In the genomic region with DNA sequence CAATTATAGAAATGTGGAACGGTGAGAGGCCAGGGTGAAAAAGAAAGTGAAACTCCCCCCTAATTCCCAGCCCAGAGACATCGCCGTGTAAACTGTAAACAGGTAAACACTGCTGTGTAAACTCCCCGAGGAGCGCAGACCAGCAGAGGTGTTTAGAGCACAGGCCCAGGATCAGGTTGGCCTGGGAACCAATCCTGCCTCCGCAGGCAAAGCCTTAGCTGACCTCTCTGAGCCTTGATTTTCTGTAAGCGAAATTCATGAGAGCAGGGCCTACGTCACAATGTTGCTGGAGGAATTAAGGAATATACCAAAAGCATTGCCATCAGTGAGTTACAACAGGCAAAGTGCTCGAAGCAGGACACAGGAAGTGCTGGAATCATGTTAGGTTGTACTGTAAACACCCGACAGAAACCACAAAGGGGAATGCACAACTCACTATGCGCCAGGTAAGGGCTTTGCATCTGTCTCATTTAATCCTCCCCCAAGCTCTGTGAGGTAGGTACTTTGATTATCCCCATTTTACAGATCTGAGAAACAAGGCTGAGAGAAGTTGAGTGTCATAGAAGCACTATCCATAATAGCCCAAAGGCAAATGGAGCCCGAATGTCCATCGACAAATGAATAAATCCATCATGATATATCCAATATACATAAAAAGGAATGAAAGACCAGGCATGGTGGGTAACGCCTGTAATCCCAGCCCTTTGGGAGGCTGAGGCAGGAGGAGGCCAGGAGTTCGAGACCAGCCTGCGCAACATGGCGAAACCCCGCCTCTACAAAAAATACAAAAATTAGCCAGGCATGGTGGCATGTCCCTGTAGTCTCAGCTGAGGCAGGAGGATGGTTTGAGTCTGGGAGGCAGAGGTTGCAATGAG, we compare ENCODE assay signal across 11 cellular contexts. TPM values are rescaled to one million over a fixed set of nuclear protein-coding genes. Genes with fewer than 3 reads are reported as not detected.
DNase-seq lines count a peak whose midpoint lies in the region; ATAC-seq, FAIRE-seq and TF ChIP-seq lines count a peak whose summit lies in the region.
"Had no signal": no experiment of that assay in that cellular context is flagged by ENCODE, and none has a peak within 500 bp of the region (broad histone marks: within the 10 kb centered on the region; RNA-seq: fewer than 3 reads in every experiment).

No MANE protein-coding gene starts in this region.

- no peak overlapping the region for H3K27ac ChIP-seq in MM.1S (ENCODE audit: low read length)
- no peak overlapping the region for H3K27ac ChIP-seq in GM12878 (ENCODE audit: control insufficient read depth, insufficient read depth)
- H3K27ac ChIP-seq in ovary = no peak overlapping the region

- H4K20me1 ChIP-seq in MM.1S (ENCODE audit: insufficient read depth, low read length) = no peaks in the 10 kb centered on the region
- no peaks in the 10 kb centered on the region for H4K20me1 ChIP-seq in GM12878 (ENCODE audit: control insufficient read depth, insufficient read depth)

- in situ Hi-C loops in GM12878 (cut with MboI) = no loop called here

- H3K9me3 Mint-ChIP-seq in natural killer cell = no peaks in the 10 kb centered on the region

- no peak overlapping the region for H3K9ac ChIP-seq in MM.1S (ENCODE audit: low read length)
- H3K9ac ChIP-seq in GM12878 (ENCODE audit: control insufficient read depth, insufficient read depth, low read length) = no peak overlapping the region; the same call in 1 of the 2 replicates

- H3F3A ChIP-seq in MM.1S (ENCODE audit: insufficient read depth, low read length) = no peaks in the 10 kb centered on the region

- peak; percentile 57 for FAIRE-seq in GM12878 (lab: Jason Lieb, UNC)

- TF ChIP-seq POLR2A in GM12878 (IDR thresholded peaks at IDR 0.05; ENCODE audit: low read depth, low read length) (no peak), ovary (IDR thresholded peaks at IDR 0.05) (no peak)

- H3K9me3 ChIP-seq in MM.1S (replicated peaks; ENCODE audit: insufficient read depth, low read length) (no peaks in the 10 kb centered on the region), GM12878 (replicated peaks; ENCODE audit: control insufficient read depth, insufficient read depth, low read length) (no peaks in the 10 kb centered on the region), ovary (no peaks in the 10 kb centered on the region)

- H3K4me1 ChIP-seq in MM.1S (ENCODE audit: low read length) = no peaks in the 10 kb centered on the region
- H3K4me1 ChIP-seq in GM12878 (ENCODE audit: control insufficient read depth, insufficient read depth, low read length) = no peaks in the 10 kb centered on the region
- H3K4me1 ChIP-seq in ovary (ENCODE audit: insufficient read depth) = peaks cover 3% of the 10 kb centered on the region

- H3K4me1 Mint-ChIP-seq in natural killer cell = peaks cover 9 to 11% of the 10 kb centered on the region in 2 donors

- no peaks in the 10 kb centered on the region for H3K27me3 Mint-ChIP-seq in natural killer cell (ENCODE audit: low read depth in 2 of 2)

- SMC1A ChIA-PET in GM12878 (lab: Charles Lee; ENCODE audit: uncharacterized antibody, unreplicated experiment) = no interaction called here

- TF ChIP-seq EP300 in GM12878 (IDR thresholded peaks at IDR 0.05; ENCODE audit: borderline replicate concordance in 1 of 2, control insufficient read depth in 1 of 2, low read depth in 2 of 2, low read length in 2 of 2) = no peak
- no peak for TF ChIP-seq EP300 in ovary (IDR thresholded peaks at IDR 0.05)

- RAD21 ChIA-PET in GM12878 (lab: Charles Lee; ENCODE audit: unreplicated experiment) = no interaction called here

- H3K9me2 ChIP-seq in MM.1S (replicated peaks; ENCODE audit: insufficient read depth, low read length) = no peaks in the 10 kb centered on the region

- 58% methylated on average over 18 of the region's 18 CpGs for WGBS in GM12878 (ENCODE audit: insufficient coverage, insufficient replicate concordance, low lambda C conversion rate, missing lambda C conversion rate)
- 65 to 74% (median 65%) methylated on average over 18 of the region's 18 CpGs for WGBS in ovary, 3 donors

- ATAC-seq in GM12878 = peak; percentile 40; the same call in 1 of the 3 replicates
- ATAC-seq in natural killer cell = peak; percentile 56 to 82 (median 71)
- no peak for ATAC-seq in GM21529 (IDR thresholded peaks at IDR 0.05; ENCODE audit: unreplicated experiment)

- no TSS peak for BruUV-seq in GM12878 (replicated peaks; lab: Mats Ljungman, UMichigan)

- no peak overlapping the region for H2AFZ ChIP-seq in MM.1S (ENCODE audit: low read length)
- peak overlapping the region; percentile 82 for H2AFZ ChIP-seq in GM12878 (ENCODE audit: control insufficient read depth, low read depth, low read length)

- TF ChIP-seq CTCF in MM.1S (IDR thresholded peaks at IDR 0.05; ENCODE audit: low read length) (no peak), GM12878 (IDR thresholded peaks at IDR 0.05 in 2 of 3, conservative IDR thresholded peaks at IDR 0.05 in 1 of 3; ENCODE audit: control insufficient read depth in 2 of 3, extremely low read depth in 1 of 3, insufficient read depth in 1 of 3, low read depth in 3 of 3, low read length in 3 of 3) (no peak), natural killer cell (IDR thresholded peaks at IDR 0.05) (no peak), ovary (IDR thresholded peaks at IDR 0.05) (no peak)

- H3K36me3 ChIP-seq in MM.1S (replicated peaks; ENCODE audit: insufficient read depth, low read length) (no peaks in the 10 kb centered on the region), GM12878 (ENCODE audit: control insufficient read depth in 2 of 2, insufficient read depth in 2 of 2, low read length in 1 of 2) (no peaks in the 10 kb centered on the region), ovary (no peaks in the 10 kb centered on the region)

- POLR2A ChIA-PET in GM12878 (lab: Charles Lee) = interaction anchor here (0.6 kb wide), 1 partner anchor 33 kb away, joined by 7 read pairs; no protein-coding TSS in a partner anchor

- no peaks in the 10 kb centered on the region for H3K36me3 Mint-ChIP-seq in natural killer cell

- no peak for TF ChIP-seq RAD21 in GM12878 (IDR thresholded peaks at IDR 0.05; ENCODE audit: insufficient read depth, low read depth, low read length)

- H3K79me2 ChIP-seq in MM.1S (ENCODE audit: low read length) = no peaks in the 10 kb centered on the region
- H3K79me2 ChIP-seq in GM12878 (ENCODE audit: control insufficient read depth, insufficient read depth, low read length) = no peaks in the 10 kb centered on the region

- H3K27ac Mint-ChIP-seq in natural killer cell = peak overlapping the region; percentile 79 to 89

- CTCF ChIA-PET in GM12878 (lab: Yijun Ruan, JAX) = interaction anchor here (1.5 kb wide), 1 partner anchor 122 kb away, joined by 5 read pairs; no protein-coding TSS in a partner anchor

- 0 out of 2 replicates have a peak overlapping the region, but pooled peaks have one; percentile 15 for H3K4me2 ChIP-seq in MM.1S (ENCODE audit: low read depth, low read length)
- peak overlapping the region; percentile 68 for H3K4me2 ChIP-seq in GM12878 (ENCODE audit: control insufficient read depth, insufficient read depth)

- peak overlapping the region; percentile 71 for H3K4me3 Mint-ChIP-seq in natural killer cell

- peak; percentile 82 for DNase-seq in DMS53 treated with DMSO at 0.1 percent for 48 hours (lab: John Stamatoyannopoulos, UW; ENCODE audit: unreplicated experiment)
- DNase-seq in MM.1S = no peak
- no peak for DNase-seq in GM12878 (ENCODE audit: low read depth, low spot score)
- no peak for DNase-seq in natural killer cell
- no peak for DNase-seq in NCI-H69 (lab: John Stamatoyannopoulos, UW)
- DNase-seq in ovary = no peak
- DNase-seq: cortex of kidney, GF-D8, hippocampal formation had no signal

- H3K27me3 ChIP-seq in MM.1S (replicated peaks; ENCODE audit: insufficient read depth, low read length) (0 out of 2 replicates have a peak, but pooled peaks cover 5% of the 10 kb centered on the region), GM12878 (replicated peaks in 1 of 2; ENCODE audit: control insufficient read depth in 2 of 2, insufficient read depth in 2 of 2, low read length in 1 of 2) (no peaks in the 10 kb centered on the region; a peak in 1 of 4 replicates), ovary (no peaks in the 10 kb centered on the region)

- H3K4me3 ChIP-seq in MM.1S (ENCODE audit: low read length) = no peak overlapping the region; the same call in 1 of the 2 replicates
- H3K4me3 ChIP-seq in GM12878 = no peak overlapping the region
- H3K4me3 ChIP-seq in ovary = no peak overlapping the region

- intact Hi-C loops in GM12878 (cut with micrococcal nuclease; ENCODE audit: unreplicated experiment) = no loop called here
- intact Hi-C loops in natural killer cell (cut with micrococcal nuclease) = no loop called here
- intact Hi-C loops in ovary (cut with DNase I) = no loop called here

RNA-seq across cellular contexts. Expression of a gene that starts 30.7 kb away (rescaled TPM):
- total RNA-seq in GM12878 (2013; cell fraction: nucleolus; rRNA removed) = 48.3 and 49.2 TPM in 2 replicates
- total RNA-seq in GM12878 (2014; rRNA removed) = 8.0 and 9.4 TPM in 2 replicates
- total RNA-seq in GM12878 (2014; rRNA removed; fragmentation: Illumina TruSeq; extraction: Trizol) = 11.6 and 11.8 TPM in 2 replicates
- total RNA-seq in GM12878 (2021) = 12.1 and 12.2 TPM in 2 replicates
- 4.3 TPM for polyA plus RNA-seq in GM12878 (2011; ENCODE audit: low read depth)
- polyA plus RNA-seq in GM12878 (2011; rRNA removed) = 15.0 and 19.2 TPM in 2 replicates
- 7.1 and 7.7 TPM in 2 replicates for polyA plus RNA-seq in GM12878 (2011; cell fraction: cytosol; rRNA removed)
- 10.4 and 11.2 TPM in 2 replicates for polyA plus RNA-seq in GM12878 (2011; cell fraction: nucleus; rRNA removed)
- polyA plus RNA-seq in GM12878 (2012) = 6.3 TPM in 2 replicates
- polyA plus RNA-seq in GM12878 (2014; fragmentation: Illumina TruSeq; extraction: Trizol) = 11.4 and 13.5 TPM in 2 replicates
- 1 to 10 TPM; 2.8 to 3.1 TPM for polyA plus RNA-seq in GM12878 (2014; fragmentation: Nextera tagmentation; extraction: Ambion mirVana)
- 7.4 and 9.2 TPM in 2 replicates for polyA plus RNA-seq in GM12878 (2014; rRNA removed)
- 10 to 100 TPM; 10.1 to 15.1 TPM for polyA plus RNA-seq in GM12878 (2016; fragmentation: Nextera tagmentation; extraction: Ambion mirVana)
- polyA minus RNA-seq in GM12878 (2011; rRNA and poly(A)+ RNA removed) = 18.2 and 34.8 TPM in 2 replicates
- polyA minus RNA-seq in GM12878 (2011; cell fraction: cytosol; rRNA and poly(A)+ RNA removed) = 6.9 and 7.4 TPM in 2 replicates
- polyA minus RNA-seq in GM12878 (2011; cell fraction: nucleus; rRNA and poly(A)+ RNA removed) = 10.3 and 14.9 TPM in 2 replicates
- 10 to 100 TPM; 24.7 to 30.3 (median 28.6) TPM for total RNA-seq in natural killer cell
- 10 to 100 TPM; 30.4 to 41.4 (median 39.1) TPM for total RNA-seq in ovary
- 10 to 100 TPM in 1 of 2 donors, 1 to 10 TPM in 1; 8.7 to 16.0 TPM for polyA plus RNA-seq in ovary

RNA-seq across cellular contexts. Expression of a gene that starts 35.9 kb away (rescaled TPM):
- 5.3 and 5.7 TPM in 2 replicates for total RNA-seq in GM12878 (2013; cell fraction: nucleolus; rRNA removed)
- total RNA-seq in GM12878 (2014; rRNA removed) (19.9 and 23.8 TPM in 2 replicates), GM12878 (2014; rRNA removed; fragmentation: Illumina TruSeq; extraction: Trizol) (5.8 and 6.9 TPM in 2 replicates), GM12878 (2021) (18.0 and 20.4 TPM in 2 replicates), natural killer cell (10 to 100 TPM; 18.9 to 20.1 (median 20.0) TPM), ovary (10 to 100 TPM; 15.4 to 26.9 (median 18.9) TPM)
- polyA plus RNA-seq in GM12878 (2011; ENCODE audit: low read depth) = 5.2 TPM
- polyA plus RNA-seq in GM12878 (2011; rRNA removed) (9.8 and 11.5 TPM in 2 replicates), GM12878 (2014; fragmentation: Illumina TruSeq; extraction: Trizol) (4.2 and 7.5 TPM in 2 replicates), GM12878 (2014; fragmentation: Nextera tagmentation; extraction: Ambion mirVana) (1 to 10 TPM; 2.7 to 6.3 TPM), GM12878 (2014; rRNA removed) (20.8 and 21.2 TPM in 2 replicates), GM12878 (2016; fragmentation: Nextera tagmentation; extraction: Ambion mirVana) (10 to 100 TPM in 1 of 2 experiments, 1 to 10 TPM in 1; 3.0 to 21.1 TPM), ovary (10 to 100 TPM in 1 of 2 donors, 1 to 10 TPM in 1; 8.8 to 15.4 TPM)
- 11.7 and 17.3 TPM in 2 replicates for polyA plus RNA-seq in GM12878 (2011; cell fraction: cytosol; rRNA removed)
- polyA plus RNA-seq in GM12878 (2011; cell fraction: nucleus; rRNA removed) = 12.7 and 15.0 TPM in 2 replicates
- polyA plus RNA-seq in GM12878 (2012) = 11.9 and 12.5 TPM in 2 replicates
- polyA minus RNA-seq in GM12878 (2011; rRNA and poly(A)+ RNA removed) = 4.9 and 8.0 TPM in 2 replicates
- polyA minus RNA-seq in GM12878 (2011; cell fraction: cytosol; rRNA and poly(A)+ RNA removed) = 4.1 and 5.5 TPM in 2 replicates
- polyA minus RNA-seq in GM12878 (2011; cell fraction: nucleus; rRNA and poly(A)+ RNA removed) = 6.3 and 14.2 TPM in 2 replicates

RNA-seq across cellular contexts. Expression of a gene that starts 42.2 kb away (rescaled TPM):
- total RNA-seq in GM12878 (2013; cell fraction: nucleolus; rRNA removed) = 29.8 and 30.0 TPM in 2 replicates
- total RNA-seq in GM12878 (2014; rRNA removed) = 41.3 and 52.4 TPM in 2 replicates
- total RNA-seq in GM12878 (2014; rRNA removed; fragmentation: Illumina TruSeq; extraction: Trizol) = 61.3 and 65.8 TPM in 2 replicates
- 44.0 and 44.2 TPM in 2 replicates for total RNA-seq in GM12878 (2021)
- 27.4 TPM for polyA plus RNA-seq in GM12878 (2011; ENCODE audit: low read depth)
- 85.1 and 117 TPM in 2 replicates for polyA plus RNA-seq in GM12878 (2011; rRNA removed)
- polyA plus RNA-seq in GM12878 (2011; cell fraction: cytosol; rRNA removed) = 29.5 and 33.3 TPM in 2 replicates
- 43.6 and 56.6 TPM in 2 replicates for polyA plus RNA-seq in GM12878 (2011; cell fraction: nucleus; rRNA removed)
- 36.0 and 41.9 TPM in 2 replicates for polyA plus RNA-seq in GM12878 (2012)
- polyA plus RNA-seq in GM12878 (2014; fragmentation: Illumina TruSeq; extraction: Trizol) = 61.1 and 67.8 TPM in 2 replicates
- polyA plus RNA-seq in GM12878 (2014; fragmentation: Nextera tagmentation; extraction: Ambion mirVana) = 10 to 100 TPM; 30.6 to 34.5 TPM
- polyA plus RNA-seq in GM12878 (2014; rRNA removed) = 51.3 and 58.7 TPM in 2 replicates
- 10 to 100 TPM; 52.2 to 53.6 TPM for polyA plus RNA-seq in GM12878 (2016; fragmentation: Nextera tagmentation; extraction: Ambion mirVana)
- 20.3 and 23.2 TPM in 2 replicates for polyA minus RNA-seq in GM12878 (2011; rRNA and poly(A)+ RNA removed)
- polyA minus RNA-seq in GM12878 (2011; cell fraction: cytosol; rRNA and poly(A)+ RNA removed) = 9.1 and 12.2 TPM in 2 replicates
- polyA minus RNA-seq in GM12878 (2011; cell fraction: nucleus; rRNA and poly(A)+ RNA removed) = 15.6 and 21.7 TPM in 2 replicates
- total RNA-seq in natural killer cell = 10 to 100 TPM; 38.4 to 60.9 (median 40.8) TPM
- 10 to 100 TPM; 59.3 to 73.6 (median 65.3) TPM for total RNA-seq in ovary
- 10 to 100 TPM; 65.1 to 80.6 TPM for polyA plus RNA-seq in ovary

RNA-seq across cellular contexts. Expression of a gene that starts 58.2 kb away (rescaled TPM):
- total RNA-seq in GM12878 (2013; cell fraction: nucleolus; rRNA removed) = not detected in 2 replicates
- total RNA-seq in GM12878 (2014; rRNA removed) (not detected in 2 replicates), GM12878 (2014; rRNA removed; fragmentation: Illumina TruSeq; extraction: Trizol) (not detected in 2 replicates), GM12878 (2021) (0.37 and 0.90 TPM in 2 replicates), natural killer cell (1 to 10 TPM; 2.4 to 4.3 (median 2.7) TPM), ovary (1 to 10 TPM in 1 of 7 donors, under 1 TPM in 4, not detected in 2; 0.37 to 2.1 (median 0.81) TPM)
- not detected for polyA plus RNA-seq in GM12878 (2011; ENCODE audit: low read depth)
- polyA plus RNA-seq in GM12878 (2011; rRNA removed) (not detected in 2 replicates), GM12878 (2014; fragmentation: Illumina TruSeq; extraction: Trizol) (not detected in 2 replicates), GM12878 (2014; fragmentation: Nextera tagmentation; extraction: Ambion mirVana) (not detected), GM12878 (2014; rRNA removed) (not detected in 2 replicates), GM12878 (2016; fragmentation: Nextera tagmentation; extraction: Ambion mirVana) (not detected), ovary (under 1 TPM in 1 of 2 donors, not detected in 1; 0.97 TPM)
- polyA plus RNA-seq in GM12878 (2011; cell fraction: cytosol; rRNA removed) = not detected in 2 replicates
- polyA plus RNA-seq in GM12878 (2011; cell fraction: nucleus; rRNA removed) = not detected in 2 replicates
- polyA plus RNA-seq in GM12878 (2012) = not detected in 2 replicates
- polyA minus RNA-seq in GM12878 (2011; rRNA and poly(A)+ RNA removed) = not detected in 2 replicates
- 14.4 and 27.8 TPM in 2 replicates for polyA minus RNA-seq in GM12878 (2011; cell fraction: cytosol; rRNA and poly(A)+ RNA removed)
- polyA minus RNA-seq in GM12878 (2011; cell fraction: nucleus; rRNA and poly(A)+ RNA removed) = 3.7 and 12.0 TPM in 2 replicates
- polyA plus RNA-seq: neural cell had no signal
